Comparison of ENCODE assay signal across 29 cellular contexts in genomic region chr17:78348055-78348745, GRCh38. TPM values are rescaled to one million over a fixed set of nuclear protein-coding genes. Genes with fewer than 3 reads are reported as not detected.
DNase-seq lines count a peak whose midpoint lies in the region; ATAC-seq, FAIRE-seq and TF ChIP-seq lines count a peak whose summit lies in the region.
"Had no signal": no experiment of that assay in that cellular context is flagged by ENCODE, and none has a peak within 500 bp of the region (broad histone marks: within the 10 kb centered on the region; RNA-seq: fewer than 3 reads in every experiment).

No MANE protein-coding gene starts in this region.

- H3K4me1 Mint-ChIP-seq in T-helper 1 cell treated with Interleukin-12 subunit alpha and Interleukin-12 subunit beta and Interleukin-4 antibody, amounts not matched to agents 30 μg/mL and 1 μg/mL, for 36 hours (ENCODE audit: low read depth), result peaks cover 57% of the 10 kb centered on the region
- peaks cover 56 to 81% (median 74%) of the 10 kb centered on the region in 3 donors for H3K4me1 Mint-ChIP-seq in naive B cell

- BruUV-seq in GM12878 (replicated peaks; lab: Mats Ljungman, UMichigan), result no TSS peak

- no peaks in the 10 kb centered on the region for H3K79me2 ChIP-seq in GM12878 (ENCODE audit: control insufficient read depth, insufficient read depth, low read length)

- TF ChIP-seq POLR2A in GM12891 (IDR thresholded peaks at IDR 0.05; ENCODE audit: low read depth, low read length), result no peak
- TF ChIP-seq POLR2A in GM12878 (IDR thresholded peaks at IDR 0.05; ENCODE audit: low read depth, low read length), result no peak

- no peaks in the 10 kb centered on the region for H3K36me3 ChIP-seq in GM12878 (ENCODE audit: control insufficient read depth in 2 of 2, insufficient read depth in 2 of 2, low read length in 1 of 2)
- H3K36me3 ChIP-seq in left lung, result no peaks in the 10 kb centered on the region
- H3K36me3 ChIP-seq: MG63, stomach, tibial artery had no signal

- POLR2A ChIA-PET in GM12878 (lab: Charles Lee), result interaction anchor here (0.6 to 2.8 kb wide), 6 partner anchors 9 to 72 kb away, joined by 3 to 13 read pairs (median 4); no protein-coding TSS in a partner anchor

- ATAC-seq in GM12878 (peak; percentile 41), naive B cell (ENCODE audit: low read depth in 2 of 2) (no peak), left lobe of liver (no peak), left lung (no peak), GM18868 (IDR thresholded peaks at IDR 0.05; ENCODE audit: unreplicated experiment) (no peak)
- ATAC-seq: WTC11 had no signal

- no peak overlapping the region for H2AFZ ChIP-seq in GM12878 (ENCODE audit: control insufficient read depth, low read depth, low read length)
- H2AFZ ChIP-seq: PC-9 had no signal

- in situ Hi-C loops in GM12878 (cut with MboI), result no loop called here

- H3K4me3 ChIP-seq in GM12878, result no peak overlapping the region
- no peak overlapping the region for H3K4me3 ChIP-seq in left lung
- H3K4me3 ChIP-seq: lung, MG63, PC-9, stomach, tibial artery had no signal

- DNase-seq in T-helper 1 cell (no peak), GM12891 (ENCODE audit: insufficient read length, low spot score) (no peak), GM12878 (ENCODE audit: low read depth, low spot score) (no peak), naive B cell (no peak), left lobe of liver (ENCODE audit: low spot score) (no peak), left lung (no peak)
- DNase-seq: activated CD4-positive, alpha-beta T cell treated with anti-CD3 and anti-CD28 coated beads, Interleukin-2, amount 50 U/mL, for 4 hours; activated gamma-delta T cell; CD8-positive, alpha-beta memory T cell; cerebellar nuclear complex; KBM-7; MG63; NCI-H1105 treated with DMSO at 0.1 percent for 48 hours; NCI-H1930; NCI-H524 treated with DMSO at 0.1 percent for 48 hours; NK-92 treated with Interleukin-12 subunit alpha and Interleukin-12 subunit beta, amount 100 ng/mL, for 24 hours; PC-9; Right ventricle myocardium superior; stimulated activated CD4-positive, alpha-beta T cell treated with anti-CD3 and anti-CD28 coated beads, Interleukin-15, amount 100 ng/mL, for 24 hours; stomach; T1000; tibial artery had no signal

- H3K27ac Mint-ChIP-seq in T-helper 1 cell treated with Interleukin-12 subunit alpha and Interleukin-12 subunit beta and Interleukin-4 antibody, amounts not matched to agents 30 μg/mL and 1 μg/mL, for 36 hours, result peak overlapping the region; percentile 50
- peak overlapping the region in 5 of 6 donors; percentile 41 to 88 (median 73) for H3K27ac Mint-ChIP-seq in naive B cell
- H3K27ac Mint-ChIP-seq: WTC11 had no signal

- TF ChIP-seq CTCF in GM12878 (IDR thresholded peaks at IDR 0.05 in 2 of 3, conservative IDR thresholded peaks at IDR 0.05 in 1 of 3; ENCODE audit: control insufficient read depth in 2 of 3, extremely low read depth in 1 of 3, insufficient read depth in 1 of 3, low read depth in 3 of 3, low read length in 3 of 3) (no peak), left lung (IDR thresholded peaks at IDR 0.05) (no peak)

- H3K9ac ChIP-seq in GM12878 (ENCODE audit: control insufficient read depth, insufficient read depth, low read length), result no peak overlapping the region

- H3K9me3 Mint-ChIP-seq in T-helper 1 cell treated with Interleukin-12 subunit alpha and Interleukin-12 subunit beta and Interleukin-4 antibody, amounts not matched to agents 30 μg/mL and 1 μg/mL, for 36 hours, result no peaks in the 10 kb centered on the region
- no peaks in the 10 kb centered on the region for H3K9me3 Mint-ChIP-seq in naive B cell
- H3K9me3 Mint-ChIP-seq: CD8-positive, alpha-beta memory T cell; WTC11 had no signal

- RAD21 ChIA-PET in GM12878 (lab: Charles Lee; ENCODE audit: unreplicated experiment), result interaction anchor here (0.7 to 1.5 kb wide), 4 partner anchors 11 to 73 kb away, joined by 4 to 5 read pairs (median 4); no protein-coding TSS in a partner anchor

- no peak overlapping the region for H3K4me2 ChIP-seq in GM12878 (ENCODE audit: control insufficient read depth, insufficient read depth)
- H3K4me2 ChIP-seq: PC-9 had no signal

- H3K27me3 ChIP-seq in GM12878 (replicated peaks in 1 of 2; ENCODE audit: control insufficient read depth in 2 of 2, insufficient read depth in 2 of 2, low read length in 1 of 2) (no peaks in the 10 kb centered on the region; a peak in 1 of 4 replicates), left lung (no peaks in the 10 kb centered on the region)
- H3K27me3 ChIP-seq: MG63, stomach, tibial artery had no signal

- no peak overlapping the region for H3K4me3 Mint-ChIP-seq in T-helper 1 cell treated with Interleukin-12 subunit alpha and Interleukin-12 subunit beta and Interleukin-4 antibody, amounts not matched to agents 30 μg/mL and 1 μg/mL, for 36 hours
- peak overlapping the region in 7 of 8 donors; percentile 5 to 67 (median 47) for H3K4me3 Mint-ChIP-seq in naive B cell
- H3K4me3 Mint-ChIP-seq: brain, WTC11 had no signal

- intact Hi-C loops in GM12878 (cut with micrococcal nuclease; ENCODE audit: unreplicated experiment) (no loop called here), left lung (cut with DNase I) (no loop called here)

- H3K27me3 Mint-ChIP-seq in T-helper 1 cell treated with Interleukin-12 subunit alpha and Interleukin-12 subunit beta and Interleukin-4 antibody, amounts not matched to agents 30 μg/mL and 1 μg/mL, for 36 hours (ENCODE audit: low read depth), result no peaks in the 10 kb centered on the region
- H3K27me3 Mint-ChIP-seq in naive B cell, result no peaks in the 10 kb centered on the region

- WGBS in GM12878 (ENCODE audit: insufficient coverage, insufficient replicate concordance, low lambda C conversion rate, missing lambda C conversion rate), result 50% methylated on average over 7 of the region's 7 CpGs

- peaks cover 27% of the 10 kb centered on the region for H3K4me1 ChIP-seq in GM12878 (ENCODE audit: control insufficient read depth, insufficient read depth, low read length)
- H3K4me1 ChIP-seq in left lung, result peaks cover 36 to 96% of the 10 kb centered on the region in 2 donors

- SMC1A ChIA-PET in GM12878 (lab: Charles Lee; ENCODE audit: uncharacterized antibody, unreplicated experiment), result interaction anchor here (0.9 to 1.3 kb wide), 5 partner anchors 9 to 40 kb away, joined by 4 to 7 read pairs (median 4); no protein-coding TSS in a partner anchor

- TF ChIP-seq EP300 in GM12878 (IDR thresholded peaks at IDR 0.05; ENCODE audit: borderline replicate concordance in 1 of 2, control insufficient read depth in 1 of 2, low read depth in 2 of 2, low read length in 2 of 2), result no peak

- H3K9me3 ChIP-seq in GM12878 (replicated peaks; ENCODE audit: control insufficient read depth, insufficient read depth, low read length) (no peaks in the 10 kb centered on the region), left lung (no peaks in the 10 kb centered on the region)
- H3K9me3 ChIP-seq: MG63, stomach, tibial artery had no signal

- CTCF ChIA-PET in GM12878 (lab: Yijun Ruan, JAX), result interaction anchor here (0.8 to 2.1 kb wide), 4 partner anchors 12 to 97 kb away, joined by 3 to 7 read pairs (median 4); no protein-coding TSS in a partner anchor

- H3K27ac ChIP-seq in GM12878 (ENCODE audit: control insufficient read depth, insufficient read depth) (no peak overlapping the region), left lung (no peak overlapping the region)
- H3K27ac ChIP-seq: 22Rv1, PC-9, stomach, tibial artery had no signal

- H3K36me3 Mint-ChIP-seq in T-helper 1 cell treated with Interleukin-12 subunit alpha and Interleukin-12 subunit beta and Interleukin-4 antibody, amounts not matched to agents 30 μg/mL and 1 μg/mL, for 36 hours (ENCODE audit: low read depth), result no peaks in the 10 kb centered on the region
- no peaks in the 10 kb centered on the region for H3K36me3 Mint-ChIP-seq in naive B cell
- H3K36me3 Mint-ChIP-seq: brain; CD8-positive, alpha-beta memory T cell; WTC11 had no signal

- FAIRE-seq in GM12891 (lab: Jason Lieb, UNC) (peak; percentile 9), GM12878 (lab: Jason Lieb, UNC) (peak; percentile 74)
- FAIRE-seq: H54 had no signal

- no peaks in the 10 kb centered on the region for H4K20me1 ChIP-seq in GM12878 (ENCODE audit: control insufficient read depth, insufficient read depth)

- TF ChIP-seq RAD21 in GM12878 (IDR thresholded peaks at IDR 0.05; ENCODE audit: insufficient read depth, low read depth, low read length), result no peak

RNA-seq across cellular contexts. Expression of gene SOCS3, which starts 11.7 kb away (rescaled TPM):
- 2.0 TPM for polyA plus RNA-seq in GM12891 (2012; ENCODE audit: low read depth, missing spikeins)
- total RNA-seq in GM12878 (2013; cell fraction: nucleolus; rRNA removed), result 4.2 and 4.3 TPM in 2 replicates
- total RNA-seq in GM12878 (2014; rRNA removed) (1.7 and 2.0 TPM in 2 replicates), GM12878 (2014; rRNA removed; fragmentation: Illumina TruSeq; extraction: Trizol) (0.92 and 1.0 TPM in 2 replicates), GM12878 (2021) (1.8 and 2.7 TPM in 2 replicates), left lobe of liver (2.7 TPM), left lung (100 to 1,000 TPM in 1 of 2 donors, 10 to 100 TPM in 1; 60.7 to 110 TPM)
- 1.4 TPM for polyA plus RNA-seq in GM12878 (2011; ENCODE audit: low read depth)
- polyA plus RNA-seq in GM12878 (2011; rRNA removed) (3.5 and 3.9 TPM in 2 replicates), GM12878 (2014; fragmentation: Illumina TruSeq; extraction: Trizol) (0.40 and 0.48 TPM in 2 replicates), GM12878 (2014; fragmentation: Nextera tagmentation; extraction: Ambion mirVana) (under 1 TPM; 0.05 to 0.10 TPM), GM12878 (2014; rRNA removed) (1.0 and 1.4 TPM in 2 replicates), GM12878 (2016; fragmentation: Nextera tagmentation; extraction: Ambion mirVana) (1 to 10 TPM in 1 of 2 experiments, under 1 TPM in 1; 0.87 to 1.1 TPM), naive B cell (ENCODE audit: low read depth in 6 of 6) (10 to 100 TPM in 4 of 6 donors, 1 to 10 TPM in 2; 4.7 to 29.1 (median 15.2) TPM)
- 4.5 and 5.4 TPM in 2 replicates for polyA plus RNA-seq in GM12878 (2011; cell fraction: cytosol; rRNA removed)
- polyA plus RNA-seq in GM12878 (2011; cell fraction: nucleus; rRNA removed), result 12.8 and 13.1 TPM in 2 replicates
- polyA plus RNA-seq in GM12878 (2012), result 3.2 and 7.9 TPM in 2 replicates
- 5.3 and 11.4 TPM in 2 replicates for polyA minus RNA-seq in GM12878 (2011; rRNA and poly(A)+ RNA removed)
- polyA minus RNA-seq in GM12878 (2011; cell fraction: cytosol; rRNA and poly(A)+ RNA removed), result 4.1 TPM in 2 replicates
- 8.9 and 12.6 TPM in 2 replicates for polyA minus RNA-seq in GM12878 (2011; cell fraction: nucleus; rRNA and poly(A)+ RNA removed)

RNA-seq across cellular contexts. Expression of gene PGS1, which starts 30.2 kb away (rescaled TPM):
- 18.5 TPM for polyA plus RNA-seq in GM12891 (2012; ENCODE audit: low read depth, missing spikeins)
- total RNA-seq in GM12878 (2013; cell fraction: nucleolus; rRNA removed), result 112 and 119 TPM in 2 replicates
- total RNA-seq in GM12878 (2014; rRNA removed) (26.5 and 29.2 TPM in 2 replicates), GM12878 (2014; rRNA removed; fragmentation: Illumina TruSeq; extraction: Trizol) (15.0 and 15.9 TPM in 2 replicates), GM12878 (2021) (31.7 and 34.1 TPM in 2 replicates), left lobe of liver (9.1 TPM), left lung (10 to 100 TPM; 63.4 to 83.6 TPM)
- polyA plus RNA-seq in GM12878 (2011; ENCODE audit: low read depth), result 14.9 TPM
- polyA plus RNA-seq in GM12878 (2011; rRNA removed) (19.4 and 28.3 TPM in 2 replicates), GM12878 (2014; fragmentation: Illumina TruSeq; extraction: Trizol) (13.4 and 19.1 TPM in 2 replicates), GM12878 (2014; fragmentation: Nextera tagmentation; extraction: Ambion mirVana) (1 to 10 TPM; 1.3 to 1.9 TPM), GM12878 (2014; rRNA removed) (32.2 and 33.1 TPM in 2 replicates), GM12878 (2016; fragmentation: Nextera tagmentation; extraction: Ambion mirVana) (10 to 100 TPM; 36.3 to 37.6 TPM), naive B cell (ENCODE audit: low read depth in 6 of 6) (10 to 100 TPM; 23.9 to 50.1 (median 29.8) TPM)
- polyA plus RNA-seq in GM12878 (2011; cell fraction: cytosol; rRNA removed), result 33.3 and 45.6 TPM in 2 replicates
- 145 and 149 TPM in 2 replicates for polyA plus RNA-seq in GM12878 (2011; cell fraction: nucleus; rRNA removed)
- 26.4 and 26.6 TPM in 2 replicates for polyA plus RNA-seq in GM12878 (2012)
- polyA minus RNA-seq in GM12878 (2011; rRNA and poly(A)+ RNA removed), result 25.3 and 42.4 TPM in 2 replicates
- 11.9 TPM in 2 replicates for polyA minus RNA-seq in GM12878 (2011; cell fraction: cytosol; rRNA and poly(A)+ RNA removed)
- polyA minus RNA-seq in GM12878 (2011; cell fraction: nucleus; rRNA and poly(A)+ RNA removed), result 41.8 and 50.4 TPM in 2 replicates

Comparison
In these comparisons a context has a peak if more than half of its experiments do, and no peak if none do; other contexts are left out.
1. RNA of gene SOCS3, which starts 11.7 kb away (total RNA-seq): 60.7 to 110 TPM in left lung; 2.7 TPM in left lobe of liver (single experiment) and 0.92 to 4.3 TPM in GM12878; every median in the first group is over 10 times any median in the second.